In genomic region chr1:20600156-20600555, GRCh38 we compare ENCODE assay signal across 18 cellular contexts. TPM values are rescaled to one million over a fixed set of nuclear protein-coding genes. Genes with fewer than 3 reads are reported as not detected.
"Had no signal": no experiment of that assay in that cellular context is flagged by ENCODE, and none has a peak within 500 bp of the region (broad histone marks: within the 10 kb centered on the region; RNA-seq: fewer than 3 reads in every experiment).

No MANE protein-coding gene starts in this region.

- H3K9me3 Mint-ChIP-seq: activated naive CD4-positive, alpha-beta T cell treated with anti-CD3 and anti-CD28 coated beads for 36 hours; natural killer cell had no signal

- H3K4me3 Mint-ChIP-seq: activated naive CD4-positive, alpha-beta T cell treated with anti-CD3 and anti-CD28 coated beads for 36 hours; natural killer cell; stimulated activated naive B cell treated with anti-CD40 and anti-IgM and Interleukin-4, amounts not matched to agents 10 μg/mL and 1 μg/mL and 100 μg/mL, for 72 hours had no signal

- H3K27me3 ChIP-seq: cardiac muscle cell, thyroid gland had no signal

- H3K27ac ChIP-seq: cardiac muscle cell, thyroid gland, VCaP had no signal

- H3K27ac Mint-ChIP-seq: activated naive CD4-positive, alpha-beta T cell treated with anti-CD3 and anti-CD28 coated beads for 36 hours; natural killer cell; stimulated activated naive B cell treated with anti-CD40 and anti-IgM and Interleukin-4, amounts not matched to agents 10 μg/mL and 1 μg/mL and 100 μg/mL, for 72 hours had no signal

- H3K36me3 Mint-ChIP-seq: natural killer cell; stimulated activated naive B cell treated with anti-CD40 and anti-IgM and Interleukin-4, amounts not matched to agents 10 μg/mL and 1 μg/mL and 100 μg/mL, for 72 hours had no signal

- DNase-seq: activated CD4-positive, alpha-beta T cell treated with anti-CD3 and anti-CD28 coated beads for 1 hour; activated CD4-positive, alpha-beta T cell treated with anti-CD3 and anti-CD28 coated beads, Interleukin-2, amount 50 U/mL, for 4 hours; activated naive CD4-positive, alpha-beta T cell treated with anti-CD3 and anti-CD28 coated beads for 36 hours; activated T-cell treated with anti-CD3 and anti-CD28 coated beads for 4 hours; islet precursor cell; natural killer cell; nucleus accumbens; stimulated activated CD4-positive, alpha-beta T cell treated with anti-CD3 and anti-CD28 coated beads, Interleukin-15, amount 100 ng/mL, for 24 hours; stimulated activated CD4-positive, alpha-beta T cell treated with anti-CD3 and anti-CD28 coated beads, Interleukin-4, amount 100 ng/mL, for 1 hour; stimulated activated naive B cell treated with anti-CD40 and anti-IgM and Interleukin-4, amounts not matched to agents 10 μg/mL and 1 μg/mL and 100 μg/mL, for 72 hours; T-helper 9 cell; thyroid gland had no signal

- H3K4me3 ChIP-seq: cardiac muscle cell, thyroid gland had no signal

- H3K9me3 ChIP-seq: thyroid gland had no signal

- H3K36me3 ChIP-seq: cardiac muscle cell, thyroid gland had no signal

- H3K4me1 Mint-ChIP-seq: natural killer cell; stimulated activated naive B cell treated with anti-CD40 and anti-IgM and Interleukin-4, amounts not matched to agents 10 μg/mL and 1 μg/mL and 100 μg/mL, for 72 hours had no signal

- ATAC-seq: esophagus mucosa; left lobe of liver; natural killer cell; stimulated activated naive B cell treated with anti-CD40 and anti-IgM and Interleukin-4, amounts not matched to agents 10 μg/mL and 1 μg/mL and 100 μg/mL, for 72 hours had no signal

RNA-seq across cellular contexts. Expression of gene CDA, which starts 11.3 kb away (rescaled TPM):
- total RNA-seq: activated naive CD4-positive, alpha-beta T cell treated with anti-CD3 and anti-CD28 coated beads for 36 hours; astrocyte; cardiac muscle cell; skeletal muscle tissue had no signal
- polyA plus RNA-seq: cardiac muscle cell had no signal

RNA-seq across cellular contexts. Expression of gene FAM43B, which starts 47.8 kb away (rescaled TPM):
- total RNA-seq: activated naive CD4-positive, alpha-beta T cell treated with anti-CD3 and anti-CD28 coated beads for 36 hours; natural killer cell had no signal
